20 cellular contexts compared by ENCODE assay signal in genomic region chr7:115299379-115300038, GRCh38.
DNase-seq lines count a peak whose midpoint lies in the region; ATAC-seq, FAIRE-seq and TF ChIP-seq lines count a peak whose summit lies in the region.
"Had no signal": no experiment of that assay in that cellular context is flagged by ENCODE, and none has a peak within 500 bp of the region (broad histone marks: within the 10 kb centered on the region; RNA-seq: fewer than 3 reads in every experiment).

No MANE protein-coding gene starts in this region.

- peak overlapping the region; percentile 60 for H2AFZ ChIP-seq in SK-N-SH (ENCODE audit: low read depth)

- no peak overlapping the region for H3K4me3 ChIP-seq in SK-N-SH (ENCODE audit: low read depth in 2 of 2, low read length in 1 of 2)
- H3K4me3 ChIP-seq: body of pancreas, GM12878, lower lobe of right lung, ovary had no signal

- no peaks in the 10 kb centered on the region for H3K9me2 ChIP-seq in SK-N-SH

- peak overlapping the region; percentile 34 to 72; a peak in 2 of 4 replicates for H3K27ac ChIP-seq in SK-N-SH (ENCODE audit: low read depth in 2 of 2, low read length in 1 of 2)
- H3K27ac ChIP-seq: body of pancreas, lower lobe of right lung, ovary, RWPE1 had no signal

- H4K20me1 ChIP-seq in SK-N-SH (ENCODE audit: insufficient read depth), result no peaks in the 10 kb centered on the region

- 19% methylated on average over 6 of the region's 6 CpGs for WGBS in SK-N-SH (ENCODE audit: low lambda C conversion rate)

- no peak for TF ChIP-seq POLR2A in GM18505 (IDR thresholded peaks at IDR 0.05; ENCODE audit: borderline replicate concordance, extremely low read depth, insufficient read depth, insufficient read length)
- TF ChIP-seq POLR2A in H54 (IDR thresholded peaks at IDR 0.05; ENCODE audit: low read depth, low read length), result no peak

- CTCF ChIA-PET in SK-N-SH (lab: Yijun Ruan, JAX), result no interaction called here

- ATAC-seq in GM18505 (IDR thresholded peaks at IDR 0.05; ENCODE audit: unreplicated experiment), result no peak
- ATAC-seq: body of pancreas; CD8-positive, alpha-beta T cell; GM12878; lower lobe of right lung; right cardiac atrium had no signal

- H3K9ac ChIP-seq in SK-N-SH, result no peak overlapping the region

- no peak for TF ChIP-seq EP300 in SK-N-SH (IDR thresholded peaks at IDR 0.05; ENCODE audit: borderline replicate concordance in 1 of 2, low read depth in 1 of 2, low read length in 1 of 2)

- DNase-seq in GM03348 (ENCODE audit: low spot score) (peak; percentile 1), SK-N-SH (no peak), iPS DF 4.7 (ENCODE audit: extremely low read depth, low spot score) (peak; percentile 2), retina (peak; percentile 38), COR-L47 (lab: John Stamatoyannopoulos, UW) (no peak), H54 (ENCODE audit: insufficient read length, low spot score) (no peak)
- DNase-seq: activated CD4-positive, alpha-beta T cell treated with anti-CD3 and anti-CD28 coated beads for 4 hours; body of pancreas; CD8-positive, alpha-beta T cell; Kasumi-1; lower lobe of right lung; NCI-H1092; NCI-H2081 treated with DMSO at 0.1 percent for 48 hours; NCI-H510A treated with DMSO at 0.1 percent for 48 hours; ovary; right cardiac atrium had no signal

- no peak for FAIRE-seq in H54 (lab: Jason Lieb, UNC)
- FAIRE-seq: colon, GM12878 had no signal

- H3K27me3 ChIP-seq in SK-N-SH (ENCODE audit: insufficient read depth), result peaks cover 6% of the 10 kb centered on the region; the same call in 1 of the 2 replicates
- H3K27me3 ChIP-seq: body of pancreas, ovary had no signal

- H3F3A ChIP-seq in SK-N-SH (replicated peaks; ENCODE audit: insufficient read depth), result no peaks in the 10 kb centered on the region

- no peaks in the 10 kb centered on the region for H3K36me3 ChIP-seq in SK-N-SH (replicated peaks in 1 of 2; ENCODE audit: control insufficient read depth in 1 of 2, insufficient read depth in 2 of 2, low read length in 1 of 2)
- H3K36me3 ChIP-seq: lower lobe of right lung, ovary had no signal

- no peak for TF ChIP-seq CTCF in SK-N-SH (IDR thresholded peaks at IDR 0.05)

- no peak for TF ChIP-seq RAD21 in SK-N-SH (IDR thresholded peaks at IDR 0.05; ENCODE audit: low read length)

- no peaks in the 10 kb centered on the region; a peak in 1 of 4 replicates for H3K4me1 ChIP-seq in SK-N-SH (ENCODE audit: control insufficient read depth in 1 of 2, insufficient read depth in 2 of 2, low read depth in 1 of 2, low read length in 1 of 2)
- H3K4me1 ChIP-seq: body of pancreas had no signal

- no peak overlapping the region for H3K4me2 ChIP-seq in SK-N-SH

- H3K79me2 ChIP-seq in SK-N-SH (ENCODE audit: insufficient read depth), result no peaks in the 10 kb centered on the region

- H3K9me3 ChIP-seq in SK-N-SH, result no peaks in the 10 kb centered on the region
- H3K9me3 ChIP-seq: body of pancreas, lower lobe of right lung, ovary had no signal

- POLR2A ChIA-PET in SK-N-SH (lab: Yijun Ruan, JAX), result no interaction called here

TF ChIP-seq in SK-N-SH, 30 proteins besides CTCF, POLR2A, EP300 and RAD21:
- TF ChIP-seq JUND (IDR thresholded peaks at IDR 0.05) (no peak), USF1 (IDR thresholded peaks at IDR 0.05; ENCODE audit: borderline replicate concordance, low read depth) (no peak), TAF1 (IDR thresholded peaks at IDR 0.05; ENCODE audit: borderline replicate concordance, low read depth, low read length) (no peak)

Comparison
In these comparisons a context has a peak if more than half of its experiments do, and no peak if none do; other contexts are left out.
1. DNase-seq: peak in GM03348 (single experiment), iPS DF 4.7 (single experiment) and retina (single experiment); none in SK-N-SH (single experiment), COR-L47 (single experiment) and H54 (single experiment).